Comparison of ENCODE assay signal across 24 cellular contexts in genomic region chr13:39692650-39693438, GRCh38. TPM values are rescaled to one million over a fixed set of nuclear protein-coding genes. Genes with fewer than 3 reads are reported as not detected.
A peak's percentile ranks its signal among the peaks of the same experiment; 100 is the strongest.
DNase-seq lines count a peak whose midpoint lies in the region; ATAC-seq and TF ChIP-seq lines count a peak whose summit lies in the region.
"Had no signal": no experiment of that assay in that cellular context is flagged by ENCODE, and none has a peak within 500 bp of the region (broad histone marks: within the 10 kb centered on the region; RNA-seq: fewer than 3 reads in every experiment).

No MANE protein-coding gene starts in this region.

- H3K27me3 ChIP-seq in hepatocyte (no peaks in the 10 kb centered on the region), smooth muscle cell (ENCODE audit: low read depth) (no peaks in the 10 kb centered on the region), tibial nerve (no peaks in the 10 kb centered on the region), sigmoid colon (no peaks in the 10 kb centered on the region)
- H3K27me3 ChIP-seq: dorsolateral prefrontal cortex, gastrocnemius medialis had no signal

- no peaks in the 10 kb centered on the region for H3F3A ChIP-seq in smooth muscle cell (ENCODE audit: low read depth)

- DNase-seq in activated naive CD4-positive, alpha-beta T cell treated with anti-CD3 and anti-CD28 coated beads, Interleukin-2, amount 50 U/mL, for 72 hours (ENCODE audit: low spot score in 2 of 2) = no peak
- DNase-seq in activated T-helper 2 cell treated with anti-CD3 and anti-CD28 coated beads, Interferon-gamma antibody, Interleukin-2, Interleukin-4, amounts not matched to agents 10 μg/mL and 5 μg/mL and 100 μg/mL, durations not matched to agents 14 hours and 24 hours and 36 hours (ENCODE audit: low spot score) = no peak
- DNase-seq in hepatocyte (ENCODE audit: low spot score) (no peak), smooth muscle cell (lab: John Stamatoyannopoulos, UW; ENCODE audit: unreplicated experiment) (no peak), H4 (ENCODE audit: low spot score) (no peak), tibial nerve (ENCODE audit: low spot score in 2 of 2) (no peak), sigmoid colon (no peak)
- DNase-seq: activated CD4-positive, alpha-beta memory T cell treated with anti-CD3 and anti-CD28 coated beads, Interleukin-2, amount 10 ng/mL, durations not matched to agents 7 days and 5 days; aorta; central memory CD4-positive, alpha-beta T cell; dorsolateral prefrontal cortex; EL; gastrocnemius medialis; H9; NCI-H446 treated with DMSO at 0.1 percent for 48 hours; NK-92 treated with Interleukin-12 subunit alpha and Interleukin-12 subunit beta, amount 100 ng/mL, for 24 hours; stimulated activated CD8-positive, alpha-beta memory T cell treated with anti-CD3 and anti-CD28 coated beads, Interleukin-4, amount 100 ng/mL, for 48 hours had no signal

- no peaks in the 10 kb centered on the region for H3K4me1 ChIP-seq in hepatocyte (ENCODE audit: insufficient read depth)
- H3K4me1 ChIP-seq in smooth muscle cell (ENCODE audit: low read depth) = no peaks in the 10 kb centered on the region
- peaks cover 0 to 4% (median 1%) of the 10 kb centered on the region in 4 donors for H3K4me1 ChIP-seq in tibial nerve
- H3K4me1 ChIP-seq in sigmoid colon = peaks cover 0 to 18% (median 14%) of the 10 kb centered on the region in 4 donors
- H3K4me1 ChIP-seq: A549, gastrocnemius medialis had no signal

- 69% methylated on average over 5 of the region's 5 CpGs for WGBS in hepatocyte (ENCODE audit: low lambda C conversion rate, missing lambda C conversion rate)
- WGBS in smooth muscle cell (ENCODE audit: low lambda C conversion rate) = 68% methylated on average over 5 of the region's 5 CpGs
- 55 to 61% methylated on average over 5 of the region's 5 CpGs for WGBS in tibial nerve, 2 donors
- 77 to 86% methylated on average over 5 of the region's 5 CpGs for WGBS in sigmoid colon, 2 donors

- H4K20me1 ChIP-seq in hepatocyte (ENCODE audit: insufficient read depth, poor library complexity, severe bottlenecking) (no peaks in the 10 kb centered on the region), smooth muscle cell (ENCODE audit: low read depth) (peaks cover 18% of the 10 kb centered on the region)

- H3K4me3 Mint-ChIP-seq in activated naive CD4-positive, alpha-beta T cell treated with anti-CD3 and anti-CD28 coated beads, Interleukin-2, amount 50 U/mL, for 24 hours = no peak overlapping the region
- H3K4me3 Mint-ChIP-seq in activated T-helper 2 cell treated with anti-CD3 and anti-CD28 coated beads, Interferon-gamma antibody, Interleukin-2, Interleukin-4, amounts not matched to agents 10 μg/mL and 5 μg/mL and 100 μg/mL, durations not matched to agents 14 hours and 24 hours and 36 hours (ENCODE audit: low read depth) = no peak overlapping the region
- H3K4me3 Mint-ChIP-seq: activated CD4-positive, alpha-beta memory T cell treated with anti-CD3 and anti-CD28 coated beads, Interleukin-2, amount 10 ng/mL, durations not matched to agents 7 days and 5 days; H9; T-helper 2 cell treated with Interferon-gamma antibody and Interleukin-4, amounts not matched to agents 5 μg/mL and 100 μg/mL, for 36 hours had no signal

- peak overlapping the region; percentile 15 for H3K27ac Mint-ChIP-seq in activated naive CD4-positive, alpha-beta T cell treated with anti-CD3 and anti-CD28 coated beads, Interleukin-2, amount 50 U/mL, for 24 hours
- no peak overlapping the region for H3K27ac Mint-ChIP-seq in activated naive CD4-positive, alpha-beta T cell treated with anti-CD3 and anti-CD28 coated beads, Interleukin-2, amount 50 U/mL, for 72 hours
- H3K27ac Mint-ChIP-seq in activated T-helper 2 cell treated with anti-CD3 and anti-CD28 coated beads, Interferon-gamma antibody, Interleukin-2, Interleukin-4, amounts not matched to agents 10 μg/mL and 5 μg/mL and 100 μg/mL, durations not matched to agents 14 hours and 24 hours and 36 hours = peak overlapping the region; percentile 3
- H3K27ac Mint-ChIP-seq: activated CD4-positive, alpha-beta memory T cell treated with anti-CD3 and anti-CD28 coated beads, Interleukin-2, amount 10 ng/mL, durations not matched to agents 7 days and 5 days; T-helper 2 cell treated with Interferon-gamma antibody and Interleukin-4, amounts not matched to agents 5 μg/mL and 100 μg/mL, for 36 hours had no signal

- ATAC-seq in activated naive CD4-positive, alpha-beta T cell treated with anti-CD3 and anti-CD28 coated beads, Interleukin-2, amount 50 U/mL, for 72 hours = no peak
- ATAC-seq: A549, gastrocnemius medialis, sciatic nerve had no signal

- H3K27ac ChIP-seq in hepatocyte = peak overlapping the region; percentile 62
- H3K27ac ChIP-seq in smooth muscle cell (ENCODE audit: low read depth) = peak overlapping the region; percentile 15
- H3K27ac ChIP-seq in tibial nerve = no peak overlapping the region
- H3K27ac ChIP-seq in sigmoid colon = peak overlapping the region in 2 of 4 donors; percentile 63 to 70
- H3K27ac ChIP-seq: A549, C4-2B, gastrocnemius medialis, VCaP had no signal

- H3K4me2 ChIP-seq in hepatocyte (peak overlapping the region; percentile 52), smooth muscle cell (peak overlapping the region; percentile 22)
- H3K4me2 ChIP-seq: A549 had no signal

- no peaks in the 10 kb centered on the region for H3K9me2 ChIP-seq in hepatocyte (replicated peaks; ENCODE audit: insufficient read depth)

- H3K79me2 ChIP-seq in hepatocyte (no peaks in the 10 kb centered on the region), smooth muscle cell (ENCODE audit: low read depth) (no peaks in the 10 kb centered on the region)

- TF ChIP-seq EP300 in tibial nerve (IDR thresholded peaks at IDR 0.05) (no peak), sigmoid colon (IDR thresholded peaks at IDR 0.05) (peak in 1 of 4 donors; percentile 65)

- H3K4me3 ChIP-seq in hepatocyte (no peak overlapping the region), smooth muscle cell (no peak overlapping the region), tibial nerve (no peak overlapping the region), sigmoid colon (peak overlapping the region in 1 of 4 donors; percentile 9)
- H3K4me3 ChIP-seq: A549, gastrocnemius medialis, lung had no signal

- TF ChIP-seq CTCF in hepatocyte (IDR thresholded peaks at IDR 0.05; ENCODE audit: poor library complexity) = no peak
- TF ChIP-seq CTCF in smooth muscle cell (IDR thresholded peaks at IDR 0.05; ENCODE audit: borderline replicate concordance, insufficient read depth, poor library complexity, severe bottlenecking) = no peak
- no peak for TF ChIP-seq CTCF in tibial nerve (IDR thresholded peaks at IDR 0.05)
- TF ChIP-seq CTCF in sigmoid colon (IDR thresholded peaks at IDR 0.05) = no peak

- intact Hi-C loops in activated T-helper 2 cell treated with anti-CD3 and anti-CD28 coated beads, Interferon-gamma antibody, Interleukin-2, Interleukin-4, amounts not matched to agents 10 μg/mL and 5 μg/mL and 100 μg/mL, durations not matched to agents 14 hours and 24 hours and 36 hours (cut with micrococcal nuclease) = no loop called here
- intact Hi-C loops in sigmoid colon (cut with DNase I) = loop anchor here (10.0 kb wide), 1 partner anchor 192 kb away; no protein-coding TSS in a partner anchor

- H3K9me3 ChIP-seq in hepatocyte (ENCODE audit: low read depth) = no peaks in the 10 kb centered on the region
- no peaks in the 10 kb centered on the region for H3K9me3 ChIP-seq in smooth muscle cell (replicated peaks; ENCODE audit: low read depth)
- H3K9me3 ChIP-seq in tibial nerve = no peaks in the 10 kb centered on the region
- H3K9me3 ChIP-seq in sigmoid colon = no peaks in the 10 kb centered on the region
- H3K9me3 ChIP-seq: A549, gastrocnemius medialis had no signal

- H3K27me3 Mint-ChIP-seq in activated naive CD4-positive, alpha-beta T cell treated with anti-CD3 and anti-CD28 coated beads, Interleukin-2, amount 50 U/mL, for 24 hours = no peaks in the 10 kb centered on the region
- no peaks in the 10 kb centered on the region for H3K27me3 Mint-ChIP-seq in activated T-helper 2 cell treated with anti-CD3 and anti-CD28 coated beads, Interferon-gamma antibody, Interleukin-2, Interleukin-4, amounts not matched to agents 10 μg/mL and 5 μg/mL and 100 μg/mL, durations not matched to agents 14 hours and 24 hours and 36 hours (ENCODE audit: low read depth)
- H3K27me3 Mint-ChIP-seq: activated CD4-positive, alpha-beta memory T cell treated with anti-CD3 and anti-CD28 coated beads, Interleukin-2, amount 10 ng/mL, durations not matched to agents 7 days and 5 days had no signal

- peak overlapping the region; percentile 15 for H2AFZ ChIP-seq in hepatocyte
- no peak overlapping the region for H2AFZ ChIP-seq in smooth muscle cell (ENCODE audit: low read depth)

- H3K4me1 Mint-ChIP-seq in activated naive CD4-positive, alpha-beta T cell treated with anti-CD3 and anti-CD28 coated beads, Interleukin-2, amount 50 U/mL, for 24 hours = peaks cover 13% of the 10 kb centered on the region
- peaks cover 22% of the 10 kb centered on the region for H3K4me1 Mint-ChIP-seq in activated T-helper 2 cell treated with anti-CD3 and anti-CD28 coated beads, Interferon-gamma antibody, Interleukin-2, Interleukin-4, amounts not matched to agents 10 μg/mL and 5 μg/mL and 100 μg/mL, durations not matched to agents 14 hours and 24 hours and 36 hours (ENCODE audit: low read depth)
- H3K4me1 Mint-ChIP-seq: H9 had no signal

- peaks cover 14% of the 10 kb centered on the region for H3K36me3 Mint-ChIP-seq in activated naive CD4-positive, alpha-beta T cell treated with anti-CD3 and anti-CD28 coated beads, Interleukin-2, amount 50 U/mL, for 24 hours
- peaks cover 4 to 7% of the 10 kb centered on the region in 2 donors for H3K36me3 Mint-ChIP-seq in activated naive CD4-positive, alpha-beta T cell treated with anti-CD3 and anti-CD28 coated beads, Interleukin-2, amount 50 U/mL, for 72 hours
- H3K36me3 Mint-ChIP-seq in activated T-helper 2 cell treated with anti-CD3 and anti-CD28 coated beads, Interferon-gamma antibody, Interleukin-2, Interleukin-4, amounts not matched to agents 10 μg/mL and 5 μg/mL and 100 μg/mL, durations not matched to agents 14 hours and 24 hours and 36 hours (ENCODE audit: low read depth) = peaks cover 17% of the 10 kb centered on the region

- H3K9ac ChIP-seq in smooth muscle cell (ENCODE audit: low read depth) = no peak overlapping the region

- H3K36me3 ChIP-seq in hepatocyte (replicated peaks; ENCODE audit: insufficient read depth, low read depth) (no peaks in the 10 kb centered on the region), smooth muscle cell (ENCODE audit: low read depth) (peaks cover 4% of the 10 kb centered on the region), tibial nerve (peaks cover 0 to 24% (median 0%) of the 10 kb centered on the region in 3 donors), sigmoid colon (peaks cover 0 to 11% (median 0%) of the 10 kb centered on the region in 4 donors)

- TF ChIP-seq POLR2A in tibial nerve (IDR thresholded peaks at IDR 0.05) (no peak), sigmoid colon (IDR thresholded peaks at IDR 0.05) (no peak)

- no peaks in the 10 kb centered on the region for H3K9me3 Mint-ChIP-seq in activated naive CD4-positive, alpha-beta T cell treated with anti-CD3 and anti-CD28 coated beads, Interleukin-2, amount 50 U/mL, for 24 hours
- H3K9me3 Mint-ChIP-seq in activated naive CD4-positive, alpha-beta T cell treated with anti-CD3 and anti-CD28 coated beads, Interleukin-2, amount 50 U/mL, for 72 hours = no peaks in the 10 kb centered on the region
- H3K9me3 Mint-ChIP-seq in activated T-helper 2 cell treated with anti-CD3 and anti-CD28 coated beads, Interferon-gamma antibody, Interleukin-2, Interleukin-4, amounts not matched to agents 10 μg/mL and 5 μg/mL and 100 μg/mL, durations not matched to agents 14 hours and 24 hours and 36 hours = no peaks in the 10 kb centered on the region
- H3K9me3 Mint-ChIP-seq: activated CD4-positive, alpha-beta memory T cell treated with anti-CD3 and anti-CD28 coated beads, Interleukin-2, amount 10 ng/mL, durations not matched to agents 7 days and 5 days; H9; T-helper 2 cell treated with Interferon-gamma antibody and Interleukin-4, amounts not matched to agents 5 μg/mL and 100 μg/mL, for 36 hours had no signal

RNA-seq across cellular contexts. Expression of gene COG6, which starts 37.4 kb away (rescaled TPM):
- 10 to 100 TPM; 42.0 to 47.0 TPM for total RNA-seq in activated naive CD4-positive, alpha-beta T cell treated with anti-CD3 and anti-CD28 coated beads, Interleukin-2, amount 50 U/mL, for 72 hours
- 32.4 and 42.2 TPM in 2 replicates for total RNA-seq in activated T-helper 2 cell treated with anti-CD3 and anti-CD28 coated beads, Interferon-gamma antibody, Interleukin-2, Interleukin-4, amounts not matched to agents 10 μg/mL and 5 μg/mL and 100 μg/mL, durations not matched to agents 14 hours and 24 hours and 36 hours
- 37.0 and 37.3 TPM in 2 replicates for total RNA-seq in hepatocyte
- polyA plus RNA-seq in hepatocyte = 18.3 and 25.3 TPM in 2 replicates
- 82.9 and 84.8 TPM in 2 replicates for total RNA-seq in smooth muscle cell
- polyA plus RNA-seq in smooth muscle cell = 32.5 and 42.9 TPM in 2 replicates
- 9.4 and 12.0 TPM in 2 replicates for total RNA-seq in H4 (2014; rRNA removed; shearing (Covaris generic))
- total RNA-seq in tibial nerve = 10 to 100 TPM; 15.1 to 24.0 (median 17.0) TPM
- total RNA-seq in sigmoid colon = 10 to 100 TPM; 18.6 to 22.5 (median 19.3) TPM
- polyA plus RNA-seq in sigmoid colon = 10 to 100 TPM in 2 of 3 donors, 1 to 10 TPM in 1; 8.6 to 13.6 (median 12.0) TPM

Comparison
In these comparisons a context has a peak if more than half of its experiments do, and no peak if none do; other contexts are left out.
1. H3K27ac Mint-ChIP-seq: peak in activated naive CD4-positive, alpha-beta T cell treated with anti-CD3 and anti-CD28 coated beads, Interleukin-2, amount 50 U/mL, for 24 hours (single experiment) and activated T-helper 2 cell treated with anti-CD3 and anti-CD28 coated beads, Interferon-gamma antibody, Interleukin-2, Interleukin-4, amounts not matched to agents 10 μg/mL and 5 μg/mL and 100 μg/mL, durations not matched to agents 14 hours and 24 hours and 36 hours (single experiment); none in activated naive CD4-positive, alpha-beta T cell treated with anti-CD3 and anti-CD28 coated beads, Interleukin-2, amount 50 U/mL, for 72 hours (0 of 2).
2. H3K27ac ChIP-seq: peak in hepatocyte (single experiment) and smooth muscle cell (single experiment); none in tibial nerve (0 of 4).